Comparison of ENCODE assay signal across 21 cellular contexts in the genomic region with DNA sequence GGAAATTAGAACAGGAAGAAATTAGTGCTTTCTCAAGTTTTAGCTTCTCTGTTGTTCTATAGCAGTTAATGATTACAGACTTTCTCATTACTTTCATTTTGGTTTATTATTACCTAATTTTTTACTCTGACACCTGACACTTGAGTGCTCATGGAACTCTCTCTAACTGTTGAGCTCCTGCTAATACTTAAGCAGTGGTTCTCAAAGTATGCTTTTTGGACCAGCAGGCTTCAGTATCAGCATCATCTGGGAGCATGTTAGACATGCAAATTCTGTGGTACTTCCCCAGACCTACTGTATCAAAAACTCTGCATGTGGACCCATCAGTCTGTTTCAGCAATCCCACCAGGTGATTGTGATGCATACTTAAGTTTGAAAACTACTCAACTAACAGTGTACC.
A peak's percentile ranks its signal among the peaks of the same experiment; 100 is the strongest.
DNase-seq lines count a peak whose midpoint lies in the region; ATAC-seq, FAIRE-seq and TF ChIP-seq lines count a peak whose summit lies in the region.
"Had no signal": no experiment of that assay in that cellular context is flagged by ENCODE, and none has a peak within 500 bp of the region (broad histone marks: within the 10 kb centered on the region; RNA-seq: fewer than 3 reads in every experiment).

No MANE protein-coding gene starts in this region.

- no peaks in the 10 kb centered on the region for H3K79me2 ChIP-seq in GM12878 (ENCODE audit: control insufficient read depth, insufficient read depth, low read length)

- TF ChIP-seq CTCF in GM12878 (IDR thresholded peaks at IDR 0.05 in 2 of 3, conservative IDR thresholded peaks at IDR 0.05 in 1 of 3; ENCODE audit: control insufficient read depth in 2 of 3, extremely low read depth in 1 of 3, insufficient read depth in 1 of 3, low read depth in 3 of 3, low read length in 3 of 3) (no peak), vagina (IDR thresholded peaks at IDR 0.05) (no peak)

- H3K36me3 ChIP-seq in GM12878 (ENCODE audit: control insufficient read depth in 2 of 2, insufficient read depth in 2 of 2, low read length in 1 of 2) (no peaks in the 10 kb centered on the region), vagina (no peaks in the 10 kb centered on the region)
- H3K36me3 ChIP-seq: BLaER1, heart right ventricle, right atrium auricular region had no signal

- TF ChIP-seq POLR2A in GM12878 (IDR thresholded peaks at IDR 0.05; ENCODE audit: low read depth, low read length), result no peak
- TF ChIP-seq POLR2A in vagina (IDR thresholded peaks at IDR 0.05), result no peak

- no peaks in the 10 kb centered on the region for H3K4me1 ChIP-seq in GM12878 (ENCODE audit: control insufficient read depth, insufficient read depth, low read length)
- no peaks in the 10 kb centered on the region for H3K4me1 ChIP-seq in vagina
- H3K4me1 ChIP-seq: BLaER1, right atrium auricular region had no signal

- RAD21 ChIA-PET in GM12878 (lab: Charles Lee; ENCODE audit: unreplicated experiment), result no interaction called here

- POLR2A ChIA-PET in GM12878 (lab: Charles Lee), result no interaction called here

- H3K4me3 ChIP-seq in GM12878 (no peak overlapping the region), vagina (no peak overlapping the region)
- H3K4me3 ChIP-seq: BLaER1, heart right ventricle, right atrium auricular region had no signal

- intact Hi-C loops in GM12878 (cut with micrococcal nuclease; ENCODE audit: unreplicated experiment), result no loop called here
- intact Hi-C loops in vagina (cut with DNase I), result no loop called here

- TF ChIP-seq EP300 in GM12878 (IDR thresholded peaks at IDR 0.05; ENCODE audit: borderline replicate concordance in 1 of 2, control insufficient read depth in 1 of 2, low read depth in 2 of 2, low read length in 2 of 2), result no peak

- no peaks in the 10 kb centered on the region for H3K27me3 ChIP-seq in GM12878 (replicated peaks in 1 of 2; ENCODE audit: control insufficient read depth in 2 of 2, insufficient read depth in 2 of 2, low read length in 1 of 2)
- H3K27me3 ChIP-seq in vagina, result no peaks in the 10 kb centered on the region
- H3K27me3 ChIP-seq: BLaER1, heart right ventricle, right atrium auricular region had no signal

- no peak overlapping the region for H2AFZ ChIP-seq in GM12878 (ENCODE audit: control insufficient read depth, low read depth, low read length)

- no peaks in the 10 kb centered on the region; the same call in 2 of the 3 replicates for H3K9me3 ChIP-seq in GM12878 (replicated peaks; ENCODE audit: control insufficient read depth, insufficient read depth, low read length)
- no peaks in the 10 kb centered on the region for H3K9me3 ChIP-seq in vagina
- H3K9me3 ChIP-seq: BLaER1, right atrium auricular region had no signal

- ATAC-seq in HG02981 (IDR thresholded peaks at IDR 0.05; ENCODE audit: unreplicated experiment) (peak; percentile 78), GM12878 (peak; percentile 68), HG02852 (IDR thresholded peaks at IDR 0.05; ENCODE audit: unreplicated experiment) (no peak)
- ATAC-seq: left colon; naive thymus-derived CD4-positive, alpha-beta T cell; stimulated activated effector memory CD8-positive, alpha-beta T cell treated with anti-CD3 and anti-CD28 coated beads, Interleukin-12 subunit alpha, Interleukin-12 subunit beta, amount 100 ng/mL, for 72 hours had no signal

- FAIRE-seq in GM19239 (lab: Jason Lieb, UNC) (peak; percentile 57), GM12878 (lab: Jason Lieb, UNC) (no peak)

- H3K27ac ChIP-seq in GM12878 (ENCODE audit: control insufficient read depth, insufficient read depth) (no peak overlapping the region), vagina (no peak overlapping the region)
- H3K27ac ChIP-seq: BLaER1, right atrium auricular region had no signal

- no peak overlapping the region for H3K4me2 ChIP-seq in GM12878 (ENCODE audit: control insufficient read depth, insufficient read depth)
- H3K4me2 ChIP-seq: BLaER1 had no signal

- SMC1A ChIA-PET in GM12878 (lab: Charles Lee; ENCODE audit: uncharacterized antibody, unreplicated experiment), result interaction anchor here (0.6 to 1.0 kb wide), 2 partner anchors 10 kb away, joined by 3 to 4 read pairs; no protein-coding TSS in a partner anchor

- H4K20me1 ChIP-seq in GM12878 (ENCODE audit: control insufficient read depth, insufficient read depth), result no peaks in the 10 kb centered on the region
- H4K20me1 ChIP-seq: BLaER1 had no signal

- BruUV-seq in GM12878 (replicated peaks; lab: Mats Ljungman, UMichigan), result no TSS peak

- DNase-seq in GM19239 (ENCODE audit: insufficient read length, low spot score) (no peak), GM12878 (ENCODE audit: low read depth, low spot score) (no peak), renal cortical epithelial cell (ENCODE audit: low read depth) (peak; percentile 88), vagina (ENCODE audit: extremely low spot score in 2 of 2) (no peak), KG1 (lab: John Stamatoyannopoulos, UW) (no peak)
- DNase-seq in stimulated activated CD4-positive, alpha-beta T cell treated with anti-CD3 and anti-CD28 coated beads, Interleukin-4, amount 100 ng/mL, for 4 hours, result no peak
- DNase-seq: activated CD4-positive, CD25-positive, alpha-beta regulatory T cell treated with anti-CD3 and anti-CD28 coated beads, Interleukin-2, amount 50 U/mL, for 72 hours; activated naive CD8-positive, alpha-beta T cell treated with anti-CD3 and anti-CD28 coated beads, Interleukin-2, amount 10 ng/mL, durations not matched to agents 7 days and 5 days; activated T-cell treated with anti-CD3 and anti-CD28 coated beads for 4 hours; DND-41; left colon; naive thymus-derived CD4-positive, alpha-beta T cell; NCI-H2029 treated with DMSO at 0.1 percent for 48 hours; stimulated activated CD4-positive, alpha-beta T cell treated with anti-CD3 and anti-CD28 coated beads, Interleukin-4, amount 100 ng/mL, for 24 hours; T-helper 2 cell had no signal

- CTCF ChIA-PET in GM12878 (lab: Yijun Ruan, JAX), result interaction anchor here (1.0 to 1.3 kb wide), 2 partner anchors 35 to 107 kb away, joined by 3 read pairs; no protein-coding TSS in a partner anchor

- in situ Hi-C loops in GM12878 (cut with MboI), result no loop called here

- no peak overlapping the region for H3K9ac ChIP-seq in GM12878 (ENCODE audit: control insufficient read depth, insufficient read depth, low read length)
- H3K9ac ChIP-seq: BLaER1 had no signal

- no peak for TF ChIP-seq RAD21 in GM12878 (IDR thresholded peaks at IDR 0.05; ENCODE audit: insufficient read depth, low read depth, low read length)

TF ChIP-seq in GM12878, 131 proteins besides CTCF, POLR2A, EP300 and RAD21:
- no peak for TF ChIP-seq POLR2AphosphoS2 (IDR thresholded peaks at IDR 0.05; ENCODE audit: low read depth, low read length)
- TF ChIP-seq, protein P1, sequence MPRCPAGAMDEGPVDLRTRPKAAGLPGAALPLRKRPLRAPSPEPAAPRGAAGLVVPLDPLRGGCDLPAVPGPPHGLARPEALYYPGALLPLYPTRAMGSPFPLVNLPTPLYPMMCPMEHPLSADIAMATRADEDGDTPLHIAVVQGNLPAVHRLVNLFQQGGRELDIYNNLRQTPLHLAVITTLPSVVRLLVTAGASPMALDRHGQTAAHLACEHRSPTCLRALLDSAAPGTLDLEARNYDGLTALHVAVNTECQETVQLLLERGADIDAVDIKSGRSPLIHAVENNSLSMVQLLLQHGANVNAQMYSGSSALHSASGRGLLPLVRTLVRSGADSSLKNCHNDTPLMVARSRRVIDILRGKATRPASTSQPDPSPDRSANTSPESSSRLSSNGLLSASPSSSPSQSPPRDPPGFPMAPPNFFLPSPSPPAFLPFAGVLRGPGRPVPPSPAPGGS (IDR thresholded peaks at IDR 0.05; ENCODE audit: borderline replicate concordance, insufficient read depth, low read depth, low read length, poor library complexity, severe bottlenecking), result no peak
- peak; percentile 58; the same call in 1 of the 3 replicates for TF ChIP-seq POU2F2 (IDR thresholded peaks at IDR 0.05; ENCODE audit: borderline replicate concordance, low read depth, low read length)
